ENCODE assay signal across 20 cellular contexts in genomic region chr10:85922363-85923129, GRCh38.
DNase-seq lines count a peak whose midpoint lies in the region; ATAC-seq, FAIRE-seq and TF ChIP-seq lines count a peak whose summit lies in the region.
"Had no signal": no experiment of that assay in that cellular context is flagged by ENCODE, and none has a peak within 500 bp of the region (broad histone marks: within the 10 kb centered on the region; RNA-seq: fewer than 3 reads in every experiment).

No MANE protein-coding gene starts in this region.

- H3K4me1 ChIP-seq in A549 = no peaks in the 10 kb centered on the region
- H3K4me1 ChIP-seq: Caco-2 had no signal

- no peaks in the 10 kb centered on the region for H3K9me3 Mint-ChIP-seq in osteocyte (ENCODE audit: unreplicated experiment)

- 40% methylated on average over 9 of the region's 9 CpGs for WGBS in A549 (ENCODE audit: missing lambda C conversion rate)

- ATAC-seq in A549 = no peak
- ATAC-seq in GM18858 (IDR thresholded peaks at IDR 0.05; ENCODE audit: unreplicated experiment) = no peak
- ATAC-seq in HG02885 (IDR thresholded peaks at IDR 0.05; ENCODE audit: poor library complexity, unreplicated experiment) = no peak
- ATAC-seq: HCT116, Right ventricle myocardium inferior had no signal

- H3K4me3 Mint-ChIP-seq in osteocyte (ENCODE audit: unreplicated experiment) = no peak overlapping the region
- H3K4me3 Mint-ChIP-seq: CD4-positive, CD25-positive, alpha-beta regulatory T cell had no signal

- H3K27me3 Mint-ChIP-seq in osteocyte (ENCODE audit: unreplicated experiment) = no peaks in the 10 kb centered on the region

- H3K4me1 Mint-ChIP-seq in osteocyte (ENCODE audit: unreplicated experiment) = no peaks in the 10 kb centered on the region
- H3K4me1 Mint-ChIP-seq: CD4-positive, CD25-positive, alpha-beta regulatory T cell had no signal

- H3K27ac Mint-ChIP-seq in osteocyte (ENCODE audit: unreplicated experiment) = no peak overlapping the region
- H3K27ac Mint-ChIP-seq: CD4-positive, CD25-positive, alpha-beta regulatory T cell had no signal

- no peak for FAIRE-seq in A549 (lab: Jason Lieb, UNC)
- FAIRE-seq: GM12878, RCC 7860 had no signal

- H3K4me3 ChIP-seq in A549 = no peak overlapping the region
- H3K4me3 ChIP-seq: GM12878 had no signal

- CTCF ChIA-PET in A549 (lab: Yijun Ruan, JAX) = interaction anchor here (1.5 kb wide), 1 partner anchor 10 kb away, joined by 3 read pairs; no protein-coding TSS in a partner anchor

- TF ChIP-seq CTCF in A549 (IDR thresholded peaks at IDR 0.05) (no peak), osteocyte (IDR thresholded peaks at IDR 0.05) (no peak)

- POLR2A ChIA-PET in A549 (lab: Yijun Ruan, JAX) = no interaction called here

- no peak overlapping the region for H3K4me2 ChIP-seq in A549

- TF ChIP-seq RAD21 in A549 (conservative IDR thresholded peaks at IDR 0.05 in 1 of 2, IDR thresholded peaks at IDR 0.05 in 1 of 2) = no peak

- no peaks in the 10 kb centered on the region for H3K9me3 ChIP-seq in A549
- H3K9me3 ChIP-seq: Caco-2 had no signal

- no peaks in the 10 kb centered on the region for H3K36me3 Mint-ChIP-seq in osteocyte (ENCODE audit: unreplicated experiment)
- H3K36me3 Mint-ChIP-seq: CD4-positive, CD25-positive, alpha-beta regulatory T cell had no signal

- no peak for TF ChIP-seq POLR2A in A549 (IDR thresholded peaks at IDR 0.05; ENCODE audit: low read length)

- H3K27ac ChIP-seq in A549 = no peak overlapping the region
- H3K27ac ChIP-seq: 22Rv1 had no signal

- TF ChIP-seq EP300 in A549 (IDR thresholded peaks at IDR 0.05) = no peak

- DNase-seq in DMS79 treated with DMSO at 0.1 percent for 48 hours (lab: John Stamatoyannopoulos, UW) (peak; percentile 2), DMS79 (lab: John Stamatoyannopoulos, UW) (no peak), A549 (ENCODE audit: low read depth in 1 of 2, low spot score in 1 of 2) (no peak), NCI-H69 (lab: John Stamatoyannopoulos, UW) (peak; percentile 93), osteocyte (ENCODE audit: extremely low spot score, unreplicated experiment) (peak; percentile 54)
- no peak for DNase-seq in activated CD4-positive, CD25-positive, alpha-beta regulatory T cell treated with anti-CD3 and anti-CD28 coated beads, Interleukin-2, amount 50 U/mL, for 72 hours
- DNase-seq: Caco-2; CD4-positive, CD25-positive, alpha-beta regulatory T cell; GOT3; KG1; MV-4-11; NCI-H1694 treated with DMSO at 0.1 percent for 48 hours; NCI-H526 treated with DMSO at 0.1 percent for 48 hours had no signal

TF ChIP-seq in A549, 52 proteins besides CTCF, POLR2A, EP300 and RAD21:
- TF ChIP-seq TP53 (CRISPR knock-in tag; IDR thresholded peaks at IDR 0.05) (no peak), MAZ (IDR thresholded peaks at IDR 0.05; ENCODE audit: borderline replicate concordance, low read depth, low read length) (no peak), SMC3 (IDR thresholded peaks at IDR 0.05) (no peak), CBX8 (IDR thresholded peaks at IDR 0.05) (no peak), ZC3H11A (IDR thresholded peaks at IDR 0.05) (no peak), MAFK (IDR thresholded peaks at IDR 0.05; ENCODE audit: partially characterized antibody) (peak; percentile 76)

Comparison
In these comparisons a context has a peak if more than half of its experiments do, and no peak if none do; other contexts are left out.
1. DNase-seq: peak in DMS79 treated with DMSO at 0.1 percent for 48 hours (single experiment), NCI-H69 (single experiment) and osteocyte (single experiment); none in DMS79 (single experiment), A549 (0 of 2) and activated CD4-positive, CD25-positive, alpha-beta regulatory T cell treated with anti-CD3 and anti-CD28 coated beads, Interleukin-2, amount 50 U/mL, for 72 hours (single experiment).